Comparison of ENCODE assay signal across 8 cellular contexts in genomic region chr16:10743610-10744369, GRCh38. TPM values are rescaled to one million over a fixed set of nuclear protein-coding genes. Genes with fewer than 3 reads are reported as not detected.
DNase-seq lines count a peak whose midpoint lies in the region; ATAC-seq, FAIRE-seq and TF ChIP-seq lines count a peak whose summit lies in the region.

Gene NUBP1 (plus strand): TSS chr16:10743842. CDS start chr16:10743864, 22 bp downstream.

- H3K4me2 ChIP-seq in smooth muscle cell, result peak within 1 kb of the TSS; percentile 78

- H3K27me3 ChIP-seq in ACC112 (ENCODE audit: insufficient read depth, low read length) (no peaks in the 10 kb centered on the region), bronchial epithelial cell (ENCODE audit: control insufficient read depth, insufficient read depth, low read length) (no peaks in the 10 kb centered on the region), smooth muscle cell (ENCODE audit: low read depth) (no peaks in the 10 kb centered on the region)

- DNase-seq in NCI-H2227 (lab: John Stamatoyannopoulos, UW; ENCODE audit: unreplicated experiment) (peak; percentile 97), bronchial epithelial cell (ENCODE audit: low read depth) (peak; percentile 92), iPS-NIHi11 (ENCODE audit: low spot score) (peak; percentile 97), smooth muscle cell (lab: John Stamatoyannopoulos, UW; ENCODE audit: unreplicated experiment) (peak; percentile 99)

- peaks cover 6% of the 10 kb centered on the region for H3K4me1 ChIP-seq in ACC112 (ENCODE audit: control insufficient read depth, insufficient read depth, low read length, unreplicated experiment)
- H3K4me1 ChIP-seq in smooth muscle cell (ENCODE audit: low read depth), result no peaks in the 10 kb centered on the region

- H3K4me3 ChIP-seq in ACC112 (ENCODE audit: low read depth, low read length), result peak within 1 kb of the TSS; percentile 79
- H3K4me3 ChIP-seq in WI38 (ENCODE audit: low read depth, low read length), result peak within 1 kb of the TSS; percentile 70
- peak within 1 kb of the TSS; percentile 61 for H3K4me3 ChIP-seq in bronchial epithelial cell (ENCODE audit: low read depth, low read length)
- H3K4me3 ChIP-seq in smooth muscle cell, result peak within 1 kb of the TSS; percentile 58

- peak within 1 kb of the TSS; percentile 88 for H3K27ac ChIP-seq in ACC112 (ENCODE audit: low read depth, low read length)
- peak within 1 kb of the TSS; percentile 93 for H3K27ac ChIP-seq in smooth muscle cell (ENCODE audit: low read depth)

- H3K79me2 ChIP-seq in ACC112 (ENCODE audit: control insufficient read depth, insufficient read depth, low read length, unreplicated experiment), result no peaks in the 10 kb centered on the region
- H3K79me2 ChIP-seq in smooth muscle cell (ENCODE audit: low read depth), result no peaks in the 10 kb centered on the region

- peak within 1 kb of the TSS; percentile 86 for H2AFZ ChIP-seq in ACC112 (ENCODE audit: low read length, unreplicated experiment)
- H2AFZ ChIP-seq in smooth muscle cell (ENCODE audit: low read depth), result peak within 1 kb of the TSS; percentile 73

- H3K9ac ChIP-seq in smooth muscle cell (ENCODE audit: low read depth), result peak within 1 kb of the TSS; percentile 92

- under 1% methylated on average over 51 of the region's 57 CpGs for WGBS in smooth muscle cell (ENCODE audit: low lambda C conversion rate)

- H3K36me3 ChIP-seq in ACC112 (ENCODE audit: insufficient read depth, low read length), result no peaks in the 10 kb centered on the region
- H3K36me3 ChIP-seq in bronchial epithelial cell (ENCODE audit: control insufficient read depth, insufficient read depth, low read length), result no peaks in the 10 kb centered on the region
- H3K36me3 ChIP-seq in smooth muscle cell (ENCODE audit: low read depth), result no peaks in the 10 kb centered on the region

- no peaks in the 10 kb centered on the region for H4K20me1 ChIP-seq in smooth muscle cell (ENCODE audit: low read depth)

- TF ChIP-seq CTCF in WI38 (IDR thresholded peaks at IDR 0.05; ENCODE audit: low read depth, low read length) (no peak), bronchial epithelial cell (IDR thresholded peaks at IDR 0.05; ENCODE audit: insufficient read depth, low read length, severe bottlenecking) (no peak), smooth muscle cell (IDR thresholded peaks at IDR 0.05; ENCODE audit: borderline replicate concordance, insufficient read depth, poor library complexity, severe bottlenecking) (no peak)

- ATAC-seq in GM18870 (IDR thresholded peaks at IDR 0.05; ENCODE audit: unreplicated experiment) (peak; percentile 71), HG03135 (IDR thresholded peaks at IDR 0.05; ENCODE audit: unreplicated experiment) (peak; percentile 81)

- no peaks in the 10 kb centered on the region for H3F3A ChIP-seq in smooth muscle cell (ENCODE audit: low read depth)

- no peak for FAIRE-seq in bronchial epithelial cell (lab: Jason Lieb, UNC)

- H3K9me3 ChIP-seq in smooth muscle cell (replicated peaks; ENCODE audit: low read depth), result no peaks in the 10 kb centered on the region

RNA-seq across cellular contexts. Expression of gene NUBP1, which starts in this region (rescaled TPM):
- total RNA-seq in bronchial epithelial cell (12.9 and 16.6 TPM in 2 replicates), smooth muscle cell (7.2 and 7.6 TPM in 2 replicates)
- 11.8 and 17.5 TPM in 2 replicates for polyA plus RNA-seq in smooth muscle cell

Comparison
In these comparisons a context has a peak if more than half of its experiments do, and no peak if none do; other contexts are left out.
1. Peak in every context shown above with its lines: DNase-seq, ATAC-seq, H3K4me3 ChIP-seq and H3K27ac ChIP-seq.